In genomic region chr6:349491-349921, GRCh38 we compare ENCODE assay signal across 1 cellular context.
A peak's percentile ranks its signal among the peaks of the same experiment; 100 is the strongest.
TF ChIP-seq lines count a peak whose summit lies in the region.

No MANE protein-coding gene starts in this region.

TF ChIP-seq in HepG2, 621 proteins besides CTCF, POLR2A, EP300 and RAD21:
- no peak for TF ChIP-seq ATAD3A (CRISPR knock-in tag; IDR thresholded peaks at IDR 0.05)
- peak; percentile 87 to 90 for TF ChIP-seq MAFK (conservative IDR thresholded peaks at IDR 0.05 in 1 of 2, IDR thresholded peaks at IDR 0.05 in 1 of 2; ENCODE audit: low read length in 2 of 2)
- no peak for TF ChIP-seq RFX5 (IDR thresholded peaks at IDR 0.05; ENCODE audit: low read depth, low read length)
- TF ChIP-seq MAFF (IDR thresholded peaks at IDR 0.05; ENCODE audit: low read depth, low read length): peak; percentile 75
